ENCODE assay signal across 1 cellular context in genomic region chr7:33677556-33677955, GRCh38.
A peak's percentile ranks its signal among the peaks of the same experiment; 100 is the strongest.
TF ChIP-seq lines count a peak whose summit lies in the region.

No MANE protein-coding gene starts in this region.

TF ChIP-seq in liver, 16 proteins besides CTCF, POLR2A, EP300 and RAD21 (continued from another document):
- peak; percentile 98 to 99 for TF ChIP-seq JUND (IDR thresholded peaks at IDR 0.05)
- TF ChIP-seq FOXA2 (IDR thresholded peaks at IDR 0.05), result peak; percentile 88
- TF ChIP-seq FOXA1 (IDR thresholded peaks at IDR 0.05), result peak; percentile 57
- TF ChIP-seq YY1 (IDR thresholded peaks at IDR 0.05), result no peak
- TF ChIP-seq GABPA (IDR thresholded peaks at IDR 0.05 in 1 of 2, conservative IDR thresholded peaks at IDR 0.05 in 1 of 2), result no peak
- peak in 1 of 2 donors; percentile 72 for TF ChIP-seq EGR1 (IDR thresholded peaks at IDR 0.05; ENCODE audit: low read depth in 2 of 2)
- peak; percentile 91 for TF ChIP-seq ATF3 (IDR thresholded peaks at IDR 0.05)
TF ChIP-seq in liver: peak in this region for 8.
